In genomic region chr3:119243058-119243529, GRCh38 we compare ENCODE assay signal across 1 cellular context. TPM values are rescaled to one million over a fixed set of nuclear protein-coding genes. Genes with fewer than 3 reads are reported as not detected.
"Had no signal": no experiment of that assay in that cellular context is flagged by ENCODE, and none has a peak within 500 bp of the region (broad histone marks: within the 10 kb centered on the region; RNA-seq: fewer than 3 reads in every experiment).

No MANE protein-coding gene starts in this region.

RNA-seq across cellular contexts. Expression of gene ARHGAP31, which starts 51.1 kb away (rescaled TPM):
- total RNA-seq: G401 had no signal
